8 cellular contexts compared by ENCODE assay signal in the genomic region with DNA sequence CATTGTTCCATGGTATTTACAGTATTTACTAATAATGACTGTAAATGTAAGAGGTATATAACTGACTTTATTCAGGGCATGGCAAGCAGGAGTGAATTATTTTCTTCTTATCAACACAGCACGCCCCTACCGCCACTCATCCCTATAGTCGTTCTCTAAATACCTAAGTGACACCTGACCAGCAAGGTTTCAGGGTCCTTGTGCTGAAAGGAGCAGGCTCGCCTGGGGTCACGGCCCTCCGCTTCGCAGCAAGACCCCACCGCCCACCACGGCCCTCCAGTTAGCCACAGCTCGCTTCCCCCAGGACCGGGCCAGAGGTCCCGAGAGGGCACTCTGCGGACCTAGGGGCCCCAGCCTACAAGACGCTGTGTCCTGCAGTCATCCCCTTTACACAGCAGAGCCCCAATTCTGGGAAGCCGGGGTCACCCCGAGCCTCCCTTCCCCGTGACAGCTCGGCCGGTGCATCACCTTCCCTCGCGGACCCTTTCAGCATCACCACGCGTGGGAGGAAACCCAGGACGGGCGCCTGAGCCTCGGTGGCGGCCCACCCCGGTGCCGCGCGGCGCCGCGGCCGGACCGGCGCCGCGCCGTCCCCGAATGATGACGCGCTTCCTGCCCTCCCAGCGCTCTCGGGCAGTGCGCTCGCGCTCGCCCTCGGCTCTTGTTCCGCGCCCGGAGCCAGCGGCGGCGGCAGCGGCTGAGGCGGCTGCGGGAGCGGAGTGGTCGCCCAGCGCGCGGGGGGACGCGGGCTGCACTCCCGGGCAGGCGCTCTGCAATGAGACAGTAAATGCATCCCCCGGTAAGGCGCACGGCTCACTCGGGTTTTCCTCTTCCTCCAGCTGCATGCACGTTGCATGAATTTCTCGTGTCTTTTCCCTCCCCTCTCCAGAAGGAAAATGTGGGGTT. TPM values are rescaled to one million over a fixed set of nuclear protein-coding genes. Genes with fewer than 3 reads are reported as not detected.
DNase-seq lines count a peak whose midpoint lies in the region; ATAC-seq and TF ChIP-seq lines count a peak whose summit lies in the region.

A gene (plus strand): TSS at position 664 of the 906 bp plus-strand sequence.

- H3K4me3 ChIP-seq in AG10803 (ENCODE audit: low read length), result peak within 1 kb of the TSS; percentile 97
- H3K4me3 ChIP-seq in effector memory CD4-positive, alpha-beta T cell (ENCODE audit: insufficient read depth, low read depth, low read length, poor library complexity, severe bottlenecking), result peak within 1 kb of the TSS; percentile 77

- peak within 1 kb of the TSS; percentile 94 for H3K4me3 Mint-ChIP-seq in activated CD8-positive, alpha-beta T cell treated with anti-CD3 and anti-CD28 coated beads, Interleukin-2, amount 10 ng/mL, durations not matched to agents 7 days and 5 days
- peak within 1 kb of the TSS; percentile 92 for H3K4me3 Mint-ChIP-seq in memory B cell

- no peaks in the 10 kb centered on the region for H3K36me3 Mint-ChIP-seq in activated CD8-positive, alpha-beta T cell treated with anti-CD3 and anti-CD28 coated beads, Interleukin-2, amount 10 ng/mL, durations not matched to agents 7 days and 5 days (ENCODE audit: low read depth)
- no peaks in the 10 kb centered on the region for H3K36me3 Mint-ChIP-seq in memory B cell

- H3K4me1 ChIP-seq in effector memory CD4-positive, alpha-beta T cell (ENCODE audit: control insufficient read depth, insufficient read depth, low read length, poor library complexity, severe bottlenecking), result peaks cover 14% of the 10 kb centered on the region

- no peaks in the 10 kb centered on the region for H3K36me3 ChIP-seq in effector memory CD4-positive, alpha-beta T cell (ENCODE audit: control insufficient read depth, insufficient read depth, low read length)

- H3K27me3 ChIP-seq in effector memory CD4-positive, alpha-beta T cell (replicated peaks; ENCODE audit: control insufficient read depth, insufficient read depth, low read length, poor library complexity, severe bottlenecking), result peaks cover 4% of the 10 kb centered on the region

- POLR2A ChIA-PET in activated CD8-positive, alpha-beta T cell treated with anti-CD3 and anti-CD28 coated beads, Interleukin-2, amount 10 ng/mL, durations not matched to agents 7 days and 5 days (lab: Charles Lee), result interaction anchor here (1.3 kb wide), 1 partner anchor 42 kb away, joined by 3 read pairs; no protein-coding TSS in a partner anchor

- peaks cover 36% of the 10 kb centered on the region for H3K27me3 Mint-ChIP-seq in activated CD8-positive, alpha-beta T cell treated with anti-CD3 and anti-CD28 coated beads, Interleukin-2, amount 10 ng/mL, durations not matched to agents 7 days and 5 days (ENCODE audit: low read depth)
- H3K27me3 Mint-ChIP-seq in memory B cell, result peaks cover 12% of the 10 kb centered on the region

- CTCF ChIA-PET in activated CD8-positive, alpha-beta T cell treated with anti-CD3 and anti-CD28 coated beads, Interleukin-2, amount 10 ng/mL, durations not matched to agents 7 days and 5 days (lab: Charles Lee), result interaction anchor here (0.7 kb wide), 1 partner anchor 331 kb away, joined by 3 read pairs; no protein-coding TSS in a partner anchor

- H3K9me3 ChIP-seq in effector memory CD4-positive, alpha-beta T cell (ENCODE audit: control insufficient read depth, low read length), result no peaks in the 10 kb centered on the region

- no peaks in the 10 kb centered on the region for H3K9me3 Mint-ChIP-seq in activated CD8-positive, alpha-beta T cell treated with anti-CD3 and anti-CD28 coated beads, Interleukin-2, amount 10 ng/mL, durations not matched to agents 7 days and 5 days (ENCODE audit: insufficient read depth)
- no peaks in the 10 kb centered on the region for H3K9me3 Mint-ChIP-seq in memory B cell

- H3K27ac ChIP-seq in effector memory CD4-positive, alpha-beta T cell (ENCODE audit: insufficient read depth, low read length, poor library complexity, severe bottlenecking), result no peak within 1 kb of the TSS

- DNase-seq in AG10803 (ENCODE audit: low read depth), result peak; percentile 73
- DNase-seq in NCI-H526 (lab: John Stamatoyannopoulos, UW), result peak; percentile 59 to 89
- peak; percentile 71 for DNase-seq in activated CD8-positive, alpha-beta T cell treated with anti-CD3 and anti-CD28 coated beads, Interleukin-2, amount 10 ng/mL, durations not matched to agents 7 days and 5 days
- DNase-seq in effector memory CD4-positive, alpha-beta T cell, result no peak
- DNase-seq in memory B cell (ENCODE audit: low spot score in 2 of 2), result peak; percentile 38 to 60
- peak; percentile 47 for DNase-seq in stimulated activated CD8-positive, alpha-beta memory T cell treated with anti-CD3 and anti-CD28 coated beads, Interleukin-15, amount 100 ng/mL, for 24 hours (ENCODE audit: low read depth)

- peak within 1 kb of the TSS; percentile 90 for H3K27ac Mint-ChIP-seq in activated CD8-positive, alpha-beta T cell treated with anti-CD3 and anti-CD28 coated beads, Interleukin-2, amount 10 ng/mL, durations not matched to agents 7 days and 5 days
- peak within 1 kb of the TSS; percentile 69 for H3K27ac Mint-ChIP-seq in memory B cell

- peak; percentile 84 for ATAC-seq in GM18907 (IDR thresholded peaks at IDR 0.05; ENCODE audit: unreplicated experiment)
- peak; percentile 73 for ATAC-seq in HG03097 (IDR thresholded peaks at IDR 0.05; ENCODE audit: low FRiP score, unreplicated experiment)
- peak; percentile 90 for ATAC-seq in activated CD8-positive, alpha-beta T cell treated with anti-CD3 and anti-CD28 coated beads, Interleukin-2, amount 10 ng/mL, durations not matched to agents 7 days and 5 days
- peak; percentile 86 for ATAC-seq in memory B cell (ENCODE audit: low read depth)

- peaks cover 23% of the 10 kb centered on the region for H3K4me1 Mint-ChIP-seq in activated CD8-positive, alpha-beta T cell treated with anti-CD3 and anti-CD28 coated beads, Interleukin-2, amount 10 ng/mL, durations not matched to agents 7 days and 5 days (ENCODE audit: low read depth)
- H3K4me1 Mint-ChIP-seq in memory B cell, result peaks cover 14% of the 10 kb centered on the region

- TF ChIP-seq CTCF in AG10803 (conservative IDR thresholded peaks at IDR 0.05; ENCODE audit: low read length), result no peak

RNA-seq across cellular contexts. Expression of the gene that starts here (rescaled TPM):
- total RNA-seq in activated CD8-positive, alpha-beta T cell treated with anti-CD3 and anti-CD28 coated beads, Interleukin-2, amount 10 ng/mL, durations not matched to agents 7 days and 5 days, result under 1 TPM; 0.29 to 0.86 TPM

Comparison
In these comparisons a context has a peak if more than half of its experiments do, and no peak if none do; other contexts are left out.
1. Peak in DNase-seq and ATAC-seq in activated CD8-positive, alpha-beta T cell treated with anti-CD3 and anti-CD28 coated beads, Interleukin-2, amount 10 ng/mL, durations not matched to agents 7 days and 5 days; RNA of the gene not detected or under 1 TPM.
2. DNase-seq: peak in AG10803 (single experiment), NCI-H526 (2 of 2), memory B cell (2 of 2) and stimulated activated CD8-positive, alpha-beta memory T cell treated with anti-CD3 and anti-CD28 coated beads, Interleukin-15, amount 100 ng/mL, for 24 hours (single experiment); none in effector memory CD4-positive, alpha-beta T cell (0 of 3).
3. Peak in every context shown above with its lines, with median percentiles within 50 percentile points of each other: ATAC-seq.